9 cellular contexts compared by ENCODE assay signal in the genomic region with DNA sequence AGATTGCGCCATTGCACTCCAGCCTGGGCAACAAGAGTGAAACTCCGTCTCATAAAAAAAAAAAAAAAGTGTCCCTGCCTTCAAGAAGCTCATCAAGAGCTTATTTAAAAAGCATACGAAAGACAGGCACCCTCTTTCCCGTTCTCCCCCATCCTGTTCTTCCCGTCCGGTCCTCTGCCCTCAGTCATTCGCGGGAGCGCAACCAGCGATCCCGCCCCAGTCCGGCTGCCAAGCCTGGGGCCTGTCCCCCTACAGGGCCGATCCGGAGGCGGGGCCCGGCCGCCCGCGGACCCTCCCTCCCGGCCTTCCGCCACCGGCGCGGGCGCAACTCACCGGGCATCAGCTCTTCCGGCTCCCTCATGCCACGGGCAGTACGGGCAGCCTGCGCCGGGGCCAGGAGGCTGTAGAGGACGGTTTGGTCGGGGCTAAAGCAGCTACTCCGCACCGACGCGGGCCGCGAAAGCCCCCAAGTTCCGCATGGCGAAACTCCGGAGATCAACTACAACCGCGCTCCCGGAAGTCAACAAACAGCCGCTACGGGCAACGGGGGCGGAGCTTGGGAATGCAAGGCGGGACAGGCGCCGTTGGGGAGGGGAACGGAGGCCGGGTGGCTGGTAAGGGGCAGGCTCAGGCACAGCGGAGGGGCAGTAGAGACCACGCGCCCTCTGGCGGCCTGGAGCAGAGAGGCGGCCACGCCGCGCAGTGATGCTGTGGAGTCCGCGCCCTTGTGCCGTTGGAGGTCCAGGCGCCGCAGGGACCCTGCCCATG. TPM values are rescaled to one million over a fixed set of nuclear protein-coding genes. Genes with fewer than 3 reads are reported as not detected.
A peak's percentile ranks its signal among the peaks of the same experiment; 100 is the strongest.
DNase-seq lines count a peak whose midpoint lies in the region; ATAC-seq, FAIRE-seq and TF ChIP-seq lines count a peak whose summit lies in the region.
"Had no signal": no experiment of that assay in that cellular context is flagged by ENCODE, and none has a peak within 500 bp of the region (broad histone marks: within the 10 kb centered on the region; RNA-seq: fewer than 3 reads in every experiment).

A gene with protein sequence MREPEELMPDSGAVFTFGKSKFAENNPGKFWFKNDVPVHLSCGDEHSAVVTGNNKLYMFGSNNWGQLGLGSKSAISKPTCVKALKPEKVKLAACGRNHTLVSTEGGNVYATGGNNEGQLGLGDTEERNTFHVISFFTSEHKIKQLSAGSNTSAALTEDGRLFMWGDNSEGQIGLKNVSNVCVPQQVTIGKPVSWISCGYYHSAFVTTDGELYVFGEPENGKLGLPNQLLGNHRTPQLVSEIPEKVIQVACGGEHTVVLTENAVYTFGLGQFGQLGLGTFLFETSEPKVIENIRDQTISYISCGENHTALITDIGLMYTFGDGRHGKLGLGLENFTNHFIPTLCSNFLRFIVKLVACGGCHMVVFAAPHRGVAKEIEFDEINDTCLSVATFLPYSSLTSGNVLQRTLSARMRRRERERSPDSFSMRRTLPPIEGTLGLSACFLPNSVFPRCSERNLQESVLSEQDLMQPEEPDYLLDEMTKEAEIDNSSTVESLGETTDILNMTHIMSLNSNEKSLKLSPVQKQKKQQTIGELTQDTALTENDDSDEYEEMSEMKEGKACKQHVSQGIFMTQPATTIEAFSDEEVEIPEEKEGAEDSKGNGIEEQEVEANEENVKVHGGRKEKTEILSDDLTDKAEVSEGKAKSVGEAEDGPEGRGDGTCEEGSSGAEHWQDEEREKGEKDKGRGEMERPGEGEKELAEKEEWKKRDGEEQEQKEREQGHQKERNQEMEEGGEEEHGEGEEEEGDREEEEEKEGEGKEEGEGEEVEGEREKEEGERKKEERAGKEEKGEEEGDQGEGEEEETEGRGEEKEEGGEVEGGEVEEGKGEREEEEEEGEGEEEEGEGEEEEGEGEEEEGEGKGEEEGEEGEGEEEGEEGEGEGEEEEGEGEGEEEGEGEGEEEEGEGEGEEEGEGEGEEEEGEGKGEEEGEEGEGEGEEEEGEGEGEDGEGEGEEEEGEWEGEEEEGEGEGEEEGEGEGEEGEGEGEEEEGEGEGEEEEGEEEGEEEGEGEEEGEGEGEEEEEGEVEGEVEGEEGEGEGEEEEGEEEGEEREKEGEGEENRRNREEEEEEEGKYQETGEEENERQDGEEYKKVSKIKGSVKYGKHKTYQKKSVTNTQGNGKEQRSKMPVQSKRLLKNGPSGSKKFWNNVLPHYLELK (minus strand): TSS at position 503 of the 768 bp plus-strand sequence. CDS start 142 bp downstream, at position 361.

- ATAC-seq in GM19023 (IDR thresholded peaks at IDR 0.05; ENCODE audit: unreplicated experiment) = peak; percentile 97
- peak; percentile 96 for ATAC-seq in HG03280 (IDR thresholded peaks at IDR 0.05; ENCODE audit: unreplicated experiment)
- ATAC-seq in central memory CD8-positive, alpha-beta T cell (replicated peaks; ENCODE audit: extremely low read depth, poor library complexity, severe bottlenecking) = peak; percentile 91

- peak; percentile 93 for DNase-seq in AG10803 (ENCODE audit: low read depth)
- DNase-seq in NCI-H226 = peak; percentile 64
- peak; percentile 75 for DNase-seq in activated CD4-positive, CD25-positive, alpha-beta regulatory T cell treated with anti-CD3 and anti-CD28 coated beads, Interleukin-2, amount 50 U/mL, for 16 hours (ENCODE audit: low read depth, low spot score)
- DNase-seq in central memory CD8-positive, alpha-beta T cell (ENCODE audit: low spot score in 2 of 2) = peak; percentile 83 to 88
- DNase-seq in keratinocyte (ENCODE audit: low read depth, low spot score) = peak; percentile 33
- peak; percentile 83 to 86 (median 85) for DNase-seq in stimulated activated CD4-positive, alpha-beta T cell treated with anti-CD3 and anti-CD28 coated beads, Interleukin-12 subunit alpha, Interleukin-12 subunit beta, amount 100 ng/mL, for 48 hours (ENCODE audit: low read depth in 2 of 3, low spot score in 1 of 3)

- H3K4me3 Mint-ChIP-seq in central memory CD8-positive, alpha-beta T cell = peak within 1 kb of the TSS; percentile 97

- peak within 1 kb of the TSS; percentile 97 for H3K27ac Mint-ChIP-seq in central memory CD8-positive, alpha-beta T cell (ENCODE audit: low read depth)

- peak within 1 kb of the TSS; percentile 86 for H3K27ac ChIP-seq in keratinocyte (ENCODE audit: control insufficient read depth, insufficient read depth, low read length)

- peak within 1 kb of the TSS; percentile 86 for H3K9ac ChIP-seq in keratinocyte (ENCODE audit: control insufficient read depth, extremely low read depth, insufficient read depth, low read length)

- FAIRE-seq in keratinocyte (lab: Jason Lieb, UNC) = no peak
- FAIRE-seq: TTC549 had no signal

- H3K9me3 Mint-ChIP-seq in central memory CD8-positive, alpha-beta T cell = no peaks in the 10 kb centered on the region

- peak within 1 kb of the TSS; percentile 68 for H3K4me3 ChIP-seq in AG10803 (ENCODE audit: low read length)
- H3K4me3 ChIP-seq in keratinocyte (ENCODE audit: control insufficient read depth in 2 of 3, extremely low read depth in 1 of 3, insufficient read depth in 2 of 3, low read depth in 1 of 3, low read length in 3 of 3) = peak within 1 kb of the TSS; percentile 63 to 71 (median 68)

- no peaks in the 10 kb centered on the region for H3K27me3 Mint-ChIP-seq in central memory CD8-positive, alpha-beta T cell

- peaks cover 9% of the 10 kb centered on the region for H3K36me3 Mint-ChIP-seq in central memory CD8-positive, alpha-beta T cell (ENCODE audit: insufficient read depth)

- H4K20me1 ChIP-seq in keratinocyte (ENCODE audit: control insufficient read depth, extremely low read depth, insufficient read depth, low read length) = no peaks in the 10 kb centered on the region

- peak within 1 kb of the TSS; percentile 77 for H2AFZ ChIP-seq in keratinocyte (ENCODE audit: control insufficient read depth, low read length)

- TF ChIP-seq CTCF in AG10803 (conservative IDR thresholded peaks at IDR 0.05; ENCODE audit: low read length) = peak; percentile 72
- peak; percentile 67 to 96 (median 93) for TF ChIP-seq CTCF in keratinocyte (optimal IDR thresholded peaks at IDR 0.05 in 1 of 3, IDR thresholded peaks at IDR 0.05 in 1 of 3, conservative IDR thresholded peaks at IDR 0.05 in 1 of 3; ENCODE audit: extremely low read depth in 1 of 3, insufficient read depth in 2 of 3, low read length in 3 of 3)

- no peaks in the 10 kb centered on the region for H3K27me3 ChIP-seq in keratinocyte (ENCODE audit: control insufficient read depth, extremely low read depth, insufficient read depth, low read length)

- no peaks in the 10 kb centered on the region for H3K9me1 ChIP-seq in keratinocyte (ENCODE audit: control insufficient read depth, extremely low read depth, insufficient read depth, low read length)

- H3K4me1 ChIP-seq in keratinocyte (ENCODE audit: control insufficient read depth, extremely low read depth, insufficient read depth, low read length) = no peaks in the 10 kb centered on the region

- peak within 1 kb of the TSS; percentile 84 for H3K4me2 ChIP-seq in keratinocyte (ENCODE audit: control insufficient read depth, extremely low read depth, insufficient read depth, low read depth, low read length)

- dilution Hi-C loops in keratinocyte (cut with MboI; ENCODE audit: extremely low pct_ligation_motif_present, low sequenced_read_pairs) = no loop called here

- H3K4me1 Mint-ChIP-seq in central memory CD8-positive, alpha-beta T cell = peaks cover 30% of the 10 kb centered on the region

- H3K79me2 ChIP-seq in keratinocyte (ENCODE audit: control insufficient read depth, insufficient read depth, low read length) = no peaks in the 10 kb centered on the region

- no peaks in the 10 kb centered on the region for H3K9me3 ChIP-seq in keratinocyte (ENCODE audit: control insufficient read depth, low read depth, low read length)

- no peaks in the 10 kb centered on the region for H3K36me3 ChIP-seq in keratinocyte (ENCODE audit: control insufficient read depth in 2 of 2, extremely low read depth in 1 of 2, insufficient read depth in 2 of 2, low read length in 2 of 2)

RNA-seq across cellular contexts. Expression of the gene that starts here (rescaled TPM):
- polyA plus RNA-seq in keratinocyte = 1.1 to 2.4 TPM (median 1.6 TPM) in 3 replicates
- polyA plus RNA-seq in keratinocyte (2011; ENCODE audit: low read depth) = 5.1 TPM
- 0.78 and 0.88 TPM in 2 replicates for polyA plus RNA-seq in keratinocyte (2011; cell fraction: cytosol; rRNA removed)
- 4.8 and 5.6 TPM in 2 replicates for polyA plus RNA-seq in keratinocyte (2011; cell fraction: nucleus; rRNA removed)
- polyA plus RNA-seq in keratinocyte (2012; ENCODE audit: low replicate concordance) = 2.5 TPM in 2 replicates
- 1.5 to 4.9 TPM (median 1.9 TPM) in 3 replicates for polyA minus RNA-seq in keratinocyte
- polyA minus RNA-seq in keratinocyte (2011; cell fraction: cytosol; rRNA and poly(A)+ RNA removed) = not detected
- 1.6 and 6.4 TPM in 2 replicates for polyA minus RNA-seq in keratinocyte (2011; cell fraction: nucleus; rRNA and poly(A)+ RNA removed)

Comparison
In these comparisons a context has a peak if more than half of its experiments do, and no peak if none do; other contexts are left out.
1. Peak in every context shown above with its lines: DNase-seq, ATAC-seq, H3K4me3 ChIP-seq and H3K27ac ChIP-seq.
2. DNase-seq: peak in every context shown above with its lines; median percentile 93 in AG10803; 86 in central memory CD8-positive, alpha-beta T cell; 85 in stimulated activated CD4-positive, alpha-beta T cell treated with anti-CD3 and anti-CD28 coated beads, Interleukin-12 subunit alpha, Interleukin-12 subunit beta, amount 100 ng/mL, for 48 hours; 75 in activated CD4-positive, CD25-positive, alpha-beta regulatory T cell treated with anti-CD3 and anti-CD28 coated beads, Interleukin-2, amount 50 U/mL, for 16 hours; 64 in NCI-H226; 33 in keratinocyte.